Comparison of ENCODE assay signal across 8 cellular contexts in the genomic region with DNA sequence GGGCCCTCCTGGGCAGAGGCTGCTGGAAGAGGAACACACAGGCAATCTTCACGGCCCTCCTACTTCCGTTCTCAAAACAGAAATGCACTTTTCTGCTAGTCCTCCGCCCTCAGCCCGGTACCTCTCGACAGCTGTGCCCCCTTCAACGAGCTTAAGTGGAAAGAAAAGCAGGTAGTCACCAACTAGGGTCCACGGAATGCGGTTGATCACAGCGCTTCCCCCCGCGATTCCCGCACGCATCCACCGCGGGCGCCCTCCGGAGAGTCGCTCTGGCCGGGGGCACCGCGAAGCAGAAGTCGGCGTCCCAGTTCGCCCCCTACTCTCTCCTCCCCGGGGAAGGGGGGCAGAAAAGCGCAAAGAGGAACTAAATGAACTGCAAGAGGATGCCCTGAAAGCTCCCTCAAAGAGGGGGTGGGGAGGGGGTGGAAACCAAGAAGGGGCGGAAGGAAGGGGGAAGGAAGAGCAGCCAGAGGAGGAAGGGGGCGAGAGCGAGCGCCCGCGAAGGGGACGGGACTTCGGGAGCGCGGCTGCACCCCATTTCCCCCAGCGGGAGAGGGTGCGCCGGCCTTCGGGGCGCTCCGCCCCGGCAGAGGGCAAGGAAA. TPM values are rescaled to one million over a fixed set of nuclear protein-coding genes. Genes with fewer than 3 reads are reported as not detected.
DNase-seq lines count a peak whose midpoint lies in the region; ATAC-seq and TF ChIP-seq lines count a peak whose summit lies in the region.

No MANE protein-coding gene starts in this region.

- peak; percentile 9; the same call in 1 of the 2 replicates for TF ChIP-seq CTCF in 22Rv1 (IDR thresholded peaks at IDR 0.05)
- no peak for TF ChIP-seq CTCF in Panc1 (IDR thresholded peaks at IDR 0.05)
- no peak for TF ChIP-seq CTCF in fibroblast of pulmonary artery (IDR thresholded peaks at IDR 0.05; ENCODE audit: low read length, missing control alignments)
- no peak for TF ChIP-seq CTCF in neural crest cell (conservative IDR thresholded peaks at IDR 0.05)
- no peak for TF ChIP-seq CTCF in stomach (IDR thresholded peaks at IDR 0.05)

- CTCF ChIA-PET in Panc1 (lab: Charles Lee) = interaction anchor here (0.6 to 1.8 kb wide), 3 partner anchors 171 to 180 kb away, joined by 3 to 9 read pairs (median 9); a partner anchor contains a TSS

- no peak for TF ChIP-seq EP300 in stomach (IDR thresholded peaks at IDR 0.05)

- H3K27ac ChIP-seq in 22Rv1 (peak overlapping the region; percentile 84), Panc1 (ENCODE audit: low read length) (peak overlapping the region; percentile 82), stomach (peak overlapping the region; percentile 90 to 98 (median 96))

- H3K4me3 Mint-ChIP-seq in neural crest cell = peak overlapping the region; percentile 97

- no peaks in the 10 kb centered on the region for H3K27me3 Mint-ChIP-seq in neural crest cell (ENCODE audit: low read depth)

- H3K4me1 ChIP-seq in Panc1 (ENCODE audit: control insufficient read depth, insufficient read depth, low read length) (peaks cover 23% of the 10 kb centered on the region), stomach (peaks cover 19 to 45% (median 33%) of the 10 kb centered on the region in 4 donors)

- H3K27me3 ChIP-seq in Panc1 (ENCODE audit: control insufficient read depth, insufficient read depth, low read length) = no peaks in the 10 kb centered on the region
- H3K27me3 ChIP-seq in stomach = no peaks in the 10 kb centered on the region

- no peak for TF ChIP-seq POLR2A in stomach (IDR thresholded peaks at IDR 0.05)

- WGBS in stomach, 5 donors = 0 to 1% (median 0%) methylated on average over 35 to 43 of the region's 43 CpGs

- BruUV-seq in Panc1 (replicated peaks; lab: Mats Ljungman, UMichigan) = no TSS peak

- no peaks in the 10 kb centered on the region for H3K36me3 Mint-ChIP-seq in neural crest cell (ENCODE audit: low read depth)

- in situ Hi-C loops in Panc1 (cut with HindIII; ENCODE audit: low pct_unique_long_range_greater_than_20kb, low sequenced_read_pairs) = no loop called here

- H3K9me3 Mint-ChIP-seq in neural crest cell = no peaks in the 10 kb centered on the region

- peak overlapping the region; percentile 93 for H3K27ac Mint-ChIP-seq in neural crest cell (ENCODE audit: unreplicated experiment)

- H3K4me3 ChIP-seq in Panc1 (ENCODE audit: low read depth in 2 of 2, low read length in 2 of 2) = peak overlapping the region; percentile 74 to 80
- H3K4me3 ChIP-seq in fibroblast of pulmonary artery (replicated peaks; ENCODE audit: low read depth, low read length) = peak overlapping the region; percentile 73
- peak overlapping the region; percentile 84 to 98 (median 93) for H3K4me3 ChIP-seq in stomach

- DNase-seq in Panc1 (ENCODE audit: low read depth, low spot score) = no peak
- DNase-seq in activated T-helper 9 cell treated with anti-CD3 and anti-CD28 coated beads, Interleukin-2, amount 50 U/mL, for 16 hours (ENCODE audit: low read depth) = peak; percentile 10
- peak; percentile 42 for DNase-seq in fibroblast of pulmonary artery (ENCODE audit: low read depth)
- DNase-seq in neural crest cell (ENCODE audit: low read depth, low spot score) = peak; percentile 30
- peak; percentile 35 for DNase-seq in stomach

- no peaks in the 10 kb centered on the region for H3K9me3 ChIP-seq in Panc1 (ENCODE audit: control insufficient read depth, insufficient read depth, low read depth, low read length)
- H3K9me3 ChIP-seq in stomach = no peaks in the 10 kb centered on the region

- intact Hi-C loops in Panc1 (cut with micrococcal nuclease; ENCODE audit: unreplicated experiment) (no loop called here), stomach (cut with DNase I; ENCODE audit: low total_unique reads) (no loop called here)

- POLR2A ChIA-PET in Panc1 (lab: Charles Lee) = no interaction called here

- peaks cover 29% of the 10 kb centered on the region for H3K4me1 Mint-ChIP-seq in neural crest cell

- H3K36me3 ChIP-seq in Panc1 (ENCODE audit: control insufficient read depth, insufficient read depth, low read length) (no peaks in the 10 kb centered on the region), stomach (no peaks in the 10 kb centered on the region)

- ATAC-seq in GM18498 (IDR thresholded peaks at IDR 0.05; ENCODE audit: unreplicated experiment) (peak; percentile 9), HG03139 (IDR thresholded peaks at IDR 0.05; ENCODE audit: unreplicated experiment) (peak; percentile 6), Panc1 (peak; percentile 17; the same call in 1 of the 2 replicates)

RNA-seq across cellular contexts. Expression of a gene that starts 0.7 kb away (rescaled TPM):
- total RNA-seq in Panc1 (2021; ENCODE audit: unreplicated experiment) = 57.9 TPM
- polyA plus RNA-seq in Panc1 (2012; ENCODE audit: insufficient read length) = 14.3 TPM
- 35.7 and 37.8 TPM in 2 replicates for total RNA-seq in neural crest cell
- 100 to 1,000 TPM in 3 of 5 donors, 10 to 100 TPM in 2; 33.9 to 159 (median 116) TPM for total RNA-seq in stomach
- 1 to 10 TPM; 4.6 to 7.9 (median 7.9) TPM for polyA plus RNA-seq in stomach
